In the genomic region with DNA sequence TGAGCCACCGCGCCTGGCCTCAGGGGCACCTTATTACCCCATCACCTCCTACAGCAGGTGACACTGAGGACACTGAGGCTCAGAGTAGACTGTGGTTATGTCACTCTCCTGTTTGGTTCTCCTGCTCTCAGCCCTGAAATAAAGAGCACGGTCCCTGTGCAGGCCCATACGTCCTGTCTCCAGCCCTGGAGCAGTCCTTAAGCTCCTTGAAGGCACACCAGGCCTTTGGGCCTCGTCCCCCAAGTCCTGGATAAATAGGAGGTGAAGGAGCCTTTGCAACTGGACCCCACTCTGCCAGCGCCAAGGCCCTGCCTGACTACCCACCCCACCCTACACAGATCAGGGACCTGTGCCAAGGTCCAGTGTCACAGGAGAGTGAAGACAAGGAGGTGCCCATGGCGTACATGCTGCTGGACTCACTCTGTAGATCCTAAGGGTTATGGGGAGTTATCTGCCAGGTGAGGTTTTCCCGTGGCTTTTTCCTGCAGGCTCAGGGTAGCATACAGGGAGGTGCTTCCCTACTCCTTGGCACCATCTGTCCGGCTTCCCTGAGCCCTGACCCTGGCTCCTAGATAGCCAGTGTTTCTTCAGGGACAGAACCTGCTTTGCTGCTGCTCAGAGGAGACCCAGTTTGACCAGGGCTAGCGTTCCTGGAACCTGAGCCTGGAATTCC, we compare ENCODE assay signal across 9 cellular contexts.
DNase-seq lines count a peak whose midpoint lies in the region; ATAC-seq and TF ChIP-seq lines count a peak whose summit lies in the region.
"Had no signal": no experiment of that assay in that cellular context is flagged by ENCODE, and none has a peak within 500 bp of the region (broad histone marks: within the 10 kb centered on the region; RNA-seq: fewer than 3 reads in every experiment).

No MANE protein-coding gene starts in this region.

- peaks cover 35% of the 10 kb centered on the region for H3K4me1 ChIP-seq in right cardiac atrium (ENCODE audit: control insufficient read depth, insufficient read depth, low read length)
- peaks cover 43% of the 10 kb centered on the region for H3K4me1 ChIP-seq in rectal smooth muscle tissue (ENCODE audit: control insufficient read depth, insufficient read depth, low read length)

- no peaks in the 10 kb centered on the region for H3K9me3 ChIP-seq in CD4-positive, alpha-beta T cell (ENCODE audit: control insufficient read depth, low read length)
- H3K9me3 ChIP-seq in T-helper 17 cell (ENCODE audit: control insufficient read depth, low read length, poor library complexity, severe bottlenecking) (no peaks in the 10 kb centered on the region), right cardiac atrium (ENCODE audit: control insufficient read depth, low read length) (no peaks in the 10 kb centered on the region)

- 83% methylated on average over 10 of the region's 10 CpGs for WGBS in right cardiac atrium

- H3K4me3 ChIP-seq in right cardiac atrium (ENCODE audit: low read length) (no peak overlapping the region), rectal smooth muscle tissue (ENCODE audit: low read length) (no peak overlapping the region)

- no peaks in the 10 kb centered on the region for H3K27me3 Mint-ChIP-seq in CD4-positive, alpha-beta T cell
- H3K27me3 Mint-ChIP-seq in T-helper 17 cell = no peaks in the 10 kb centered on the region

- H3K36me3 Mint-ChIP-seq in CD4-positive, alpha-beta T cell (ENCODE audit: low read depth) = peaks cover 11% of the 10 kb centered on the region
- no peaks in the 10 kb centered on the region for H3K36me3 Mint-ChIP-seq in T-helper 17 cell (ENCODE audit: low read depth)

- no peaks in the 10 kb centered on the region for H3K9me3 Mint-ChIP-seq in CD4-positive, alpha-beta T cell

- CTCF ChIA-PET in CD4-positive, alpha-beta T cell (lab: Charles Lee) = interaction anchor here (1.2 to 1.4 kb wide), 2 partner anchors 45 to 62 kb away, joined by 3 to 4 read pairs; no protein-coding TSS in a partner anchor

- no peak for ATAC-seq in CD4-positive, alpha-beta T cell (ENCODE audit: poor library complexity)
- no peak for ATAC-seq in T-helper 17 cell
- ATAC-seq in right cardiac atrium = no peak

- no peak overlapping the region for H3K27ac ChIP-seq in CD4-positive, alpha-beta T cell (ENCODE audit: low read depth, low read length)
- H3K27ac ChIP-seq in right cardiac atrium (ENCODE audit: low read length) (peak overlapping the region; percentile 68), rectal smooth muscle tissue (ENCODE audit: low read depth, low read length) (peak overlapping the region; percentile 46)

- no peaks in the 10 kb centered on the region for H3K27me3 ChIP-seq in CD4-positive, alpha-beta T cell (ENCODE audit: control insufficient read depth, insufficient read depth, low read length)
- H3K27me3 ChIP-seq in right cardiac atrium (ENCODE audit: control insufficient read depth, insufficient read depth) (no peaks in the 10 kb centered on the region), rectal smooth muscle tissue (ENCODE audit: control insufficient read depth, insufficient read depth, low read length) (no peaks in the 10 kb centered on the region)

- no peak for DNase-seq in CD4-positive, alpha-beta T cell
- DNase-seq in T-helper 17 cell (no peak), right cardiac atrium (peak in 1 of 3 donors; percentile 58), NCI-H2227 treated with DMSO at 0.1 percent for 48 hours (lab: John Stamatoyannopoulos, UW) (no peak), activated gamma-delta T cell treated with Interleukin-2 at 50 U/mL for 16 hours (no peak), kidney glomerular epithelial cell (lab: John Stamatoyannopoulos, UW) (no peak), Ammon's horn (ENCODE audit: low spot score) (no peak)
- DNase-seq: activated CD4-positive, alpha-beta T cell treated with anti-CD3 and anti-CD28 coated beads for 48 hours had no signal

- no peak overlapping the region for H3K4me3 Mint-ChIP-seq in CD4-positive, alpha-beta T cell
- peak overlapping the region; percentile 15 for H3K4me3 Mint-ChIP-seq in T-helper 17 cell

- H3K27ac Mint-ChIP-seq in CD4-positive, alpha-beta T cell = peak overlapping the region; percentile 33
- peak overlapping the region; percentile 67 for H3K27ac Mint-ChIP-seq in T-helper 17 cell

- no peaks in the 10 kb centered on the region for H3K36me3 ChIP-seq in rectal smooth muscle tissue (ENCODE audit: control insufficient read depth, insufficient read depth, low read length)

- POLR2A ChIA-PET in CD4-positive, alpha-beta T cell (lab: Charles Lee) = interaction anchor here (1.1 to 6.3 kb wide), 4 partner anchors 18 to 62 kb away, joined by 3 to 85 read pairs (median 4); no protein-coding TSS in a partner anchor

- intact Hi-C loops in CD4-positive, alpha-beta T cell (cut with DNase I, micrococcal nuclease) = loop anchor here in 1 of 2 experiments (5.0 kb wide), 2 partner anchors 38 to 52 kb away; no protein-coding TSS in a partner anchor
- intact Hi-C loops in right cardiac atrium (cut with DNase I) = no loop called here

- TF ChIP-seq CTCF in CD4-positive, alpha-beta T cell (IDR thresholded peaks at IDR 0.05) = no peak

- peaks cover 90% of the 10 kb centered on the region for H3K4me1 Mint-ChIP-seq in CD4-positive, alpha-beta T cell (ENCODE audit: low read depth)
- peaks cover 48% of the 10 kb centered on the region for H3K4me1 Mint-ChIP-seq in T-helper 17 cell

- no peak overlapping the region for H3K9ac ChIP-seq in rectal smooth muscle tissue (ENCODE audit: low read length)
